Comparison of ENCODE assay signal across 10 cellular contexts in genomic region chr4:118968813-118969212, GRCh38.
A peak's percentile ranks its signal among the peaks of the same experiment; 100 is the strongest.
DNase-seq lines count a peak whose midpoint lies in the region; ATAC-seq, FAIRE-seq and TF ChIP-seq lines count a peak whose summit lies in the region.
"Had no signal": no experiment of that assay in that cellular context is flagged by ENCODE, and none has a peak within 500 bp of the region (broad histone marks: within the 10 kb centered on the region; RNA-seq: fewer than 3 reads in every experiment).

No MANE protein-coding gene starts in this region.

- TF ChIP-seq RAD21 in K562 (CRISPR knock-in tag; conservative IDR thresholded peaks at IDR 0.05 in 1 of 2, IDR thresholded peaks at IDR 0.05 in 1 of 2), result no peak

- H3K9ac ChIP-seq in K562 (ENCODE audit: insufficient read depth in 1 of 2, low read depth in 2 of 2, low read length in 2 of 2) (no peak overlapping the region), smooth muscle cell (ENCODE audit: low read depth) (no peak overlapping the region)

- TF ChIP-seq POLR2A in K562 (conservative IDR thresholded peaks at IDR 0.05), result no peak

- BruUV-seq in K562 (replicated peaks; lab: Mats Ljungman, UMichigan), result no TSS peak

- WGBS in K562 (ENCODE audit: insufficient coverage, low coverage, missing lambda C conversion rate), result 0% methylated on average over 6 of the region's 6 CpGs
- 43% methylated on average over 6 of the region's 6 CpGs for WGBS in smooth muscle cell (ENCODE audit: low lambda C conversion rate)

- POLR2A ChIA-PET in K562 (lab: Yijun Ruan, JAX), result interaction anchor here (0.6 kb wide), 1 partner anchor 653 kb away, joined by 3 read pairs; no protein-coding TSS in a partner anchor

- H3K36me3 ChIP-seq in K562 (ENCODE audit: control insufficient read depth, insufficient read depth, low read length), result no peaks in the 10 kb centered on the region
- H3K36me3 ChIP-seq in smooth muscle cell (ENCODE audit: low read depth), result no peaks in the 10 kb centered on the region
- H3K36me3 ChIP-seq: neutrophil had no signal

- in situ Hi-C loops in K562 (cut with MboI), result no loop called here

- peak; percentile 19 for DNase-seq in LHCN-M2 (ENCODE audit: low read depth)
- no peak for DNase-seq in K562 (ENCODE audit: extremely low read depth in 1 of 4, low spot score in 3 of 4)
- no peak for DNase-seq in left lobe of liver (ENCODE audit: low spot score)
- no peak for DNase-seq in smooth muscle cell (lab: John Stamatoyannopoulos, UW; ENCODE audit: unreplicated experiment)
- no peak for DNase-seq in NCI-H146 treated with DMSO at 0.1 percent for 48 hours (lab: John Stamatoyannopoulos, UW; ENCODE audit: unreplicated experiment)
- no peak for DNase-seq in NCI-H1436 treated with DMSO at 0.1 percent for 48 hours (lab: John Stamatoyannopoulos, UW)
- no peak for DNase-seq in substantia nigra (lab: John Stamatoyannopoulos, UW)

- H3F3A ChIP-seq in smooth muscle cell (ENCODE audit: low read depth), result peaks cover 17% of the 10 kb centered on the region

- H3K27me3 ChIP-seq in K562 (ENCODE audit: control insufficient read depth in 2 of 2, insufficient read depth in 2 of 2, low read length in 2 of 2) (no peaks in the 10 kb centered on the region), smooth muscle cell (ENCODE audit: low read depth) (no peaks in the 10 kb centered on the region)
- H3K27me3 ChIP-seq: neutrophil had no signal

- intact Hi-C loops in K562 (cut with micrococcal nuclease), result loop anchor here (1.0 to 5.0 kb wide), 3 partner anchors 77 to 227 kb away; no protein-coding TSS in a partner anchor

- H3K4me1 ChIP-seq in K562 (replicated peaks in 1 of 2; ENCODE audit: control insufficient read depth in 2 of 2, insufficient read depth in 2 of 2, low read length in 2 of 2) (no peaks in the 10 kb centered on the region), smooth muscle cell (ENCODE audit: low read depth) (peaks cover 13% of the 10 kb centered on the region)

- H3K9me1 ChIP-seq in K562 (ENCODE audit: control insufficient read depth, insufficient read depth, low read length), result no peaks in the 10 kb centered on the region

- no peaks in the 10 kb centered on the region for H4K20me1 ChIP-seq in K562 (replicated peaks; ENCODE audit: control insufficient read depth, insufficient read depth, low read length)
- H4K20me1 ChIP-seq in smooth muscle cell (ENCODE audit: low read depth), result no peaks in the 10 kb centered on the region

- no peaks in the 10 kb centered on the region for H3K9me3 ChIP-seq in K562 (replicated peaks; ENCODE audit: control insufficient read depth, insufficient read depth, low read depth, low read length)
- H3K9me3 ChIP-seq in smooth muscle cell (replicated peaks; ENCODE audit: low read depth), result no peaks in the 10 kb centered on the region
- H3K9me3 ChIP-seq: neutrophil had no signal

- H3K79me2 ChIP-seq in K562 (ENCODE audit: control insufficient read depth, insufficient read depth, low read length) (no peaks in the 10 kb centered on the region), smooth muscle cell (ENCODE audit: low read depth) (no peaks in the 10 kb centered on the region)

- peak; percentile 42; the same call in 1 of the 3 replicates for ATAC-seq in K562
- peak; percentile 64 for ATAC-seq in left lobe of liver
- ATAC-seq in HG03442 (IDR thresholded peaks at IDR 0.05; ENCODE audit: unreplicated experiment), result no peak

- no peak for TF ChIP-seq CTCF in K562 (IDR thresholded peaks at IDR 0.05 in 2 of 3, conservative IDR thresholded peaks at IDR 0.05 in 1 of 3; ENCODE audit: insufficient read depth in 2 of 3, low read depth in 1 of 3, low read length in 3 of 3)
- no peak for TF ChIP-seq CTCF in smooth muscle cell (IDR thresholded peaks at IDR 0.05; ENCODE audit: borderline replicate concordance, insufficient read depth, poor library complexity, severe bottlenecking)

- CTCF ChIA-PET in K562 (lab: Yijun Ruan, JAX; ENCODE audit: low intra/inter-chr PET ratio), result interaction anchor here (0.7 to 2.1 kb wide), 2 partner anchors 197 to 228 kb away, joined by 3 to 12 read pairs; no protein-coding TSS in a partner anchor

- H3K4me3 ChIP-seq in K562 (no peak overlapping the region), smooth muscle cell (no peak overlapping the region)

- no peak for FAIRE-seq in K562 (lab: Jason Lieb, UNC)
- FAIRE-seq: TTC549 had no signal

- TF ChIP-seq EP300 in K562 (IDR thresholded peaks at IDR 0.05; ENCODE audit: low read length), result no peak

- H3K4me2 ChIP-seq in K562 (ENCODE audit: insufficient read depth, low read length) (no peak overlapping the region), smooth muscle cell (peak overlapping the region; percentile 50)

- H3K27ac ChIP-seq in K562 (ENCODE audit: extremely low read depth, low read depth, low read length) (no peak overlapping the region), smooth muscle cell (ENCODE audit: low read depth) (peak overlapping the region; percentile 28), substantia nigra (ENCODE audit: low read depth, low read length, poor library complexity, severe bottlenecking) (no peak overlapping the region)

- no peak overlapping the region for H2AFZ ChIP-seq in K562 (ENCODE audit: low read depth, low read length)
- no peak overlapping the region for H2AFZ ChIP-seq in smooth muscle cell (ENCODE audit: low read depth)

TF ChIP-seq in K562, 482 proteins besides CTCF, POLR2A, EP300 and RAD21:
- TF ChIP-seq ESRRA (IDR thresholded peaks at IDR 0.05; ENCODE audit: borderline replicate concordance, low read depth) (no peak), SIRT6 (IDR thresholded peaks at IDR 0.05; ENCODE audit: low read depth, low read length) (no peak), ARNT (IDR thresholded peaks at IDR 0.05) (no peak), ZNF146 (CRISPR knock-in tag; IDR thresholded peaks at IDR 0.05; ENCODE audit: unreplicated experiment) (no peak), ZC3H8 (IDR thresholded peaks at IDR 0.05) (no peak), ZNF79 (CRISPR knock-in tag; IDR thresholded peaks at IDR 0.05; ENCODE audit: low read depth) (no peak), RFX5 (IDR thresholded peaks at IDR 0.05; ENCODE audit: low read depth, low read length) (no peak), ZBTB12 (CRISPR knock-in tag; IDR thresholded peaks at IDR 0.05) (no peak), FOXJ2 (tag; IDR thresholded peaks at IDR 0.05) (no peak), KAT2B (IDR thresholded peaks at IDR 0.05; ENCODE audit: low read depth, low read length) (no peak), ZNF175 (CRISPR knock-in tag; IDR thresholded peaks at IDR 0.05; ENCODE audit: low read depth) (no peak), ATF1 (CRISPR knock-in tag; IDR thresholded peaks at IDR 0.05) (no peak), ATF1 (tag; IDR thresholded peaks at IDR 0.05) (no peak), E2F3 (CRISPR knock-in tag; IDR thresholded peaks at IDR 0.05) (no peak), ID3 (CRISPR knock-in tag; IDR thresholded peaks at IDR 0.05) (no peak), ID3 (tag; IDR thresholded peaks at IDR 0.05) (no peak)
TF ChIP-seq in K562: peak in this region for 0.
